ENCODE assay signal across 33 cellular contexts in genomic region chr16:17847234-17847795, GRCh38.
A peak's percentile ranks its signal among the peaks of the same experiment; 100 is the strongest.
DNase-seq lines count a peak whose midpoint lies in the region; ATAC-seq, FAIRE-seq and TF ChIP-seq lines count a peak whose summit lies in the region.
"Had no signal": no experiment of that assay in that cellular context is flagged by ENCODE, and none has a peak within 500 bp of the region (broad histone marks: within the 10 kb centered on the region; RNA-seq: fewer than 3 reads in every experiment).

No MANE protein-coding gene starts in this region.

- H3K27me3 ChIP-seq in H1 (replicated peaks in 1 of 4; ENCODE audit: control insufficient read depth in 3 of 4, extremely low read depth in 1 of 4, insufficient read depth in 3 of 4, low read length in 3 of 4) (no peaks in the 10 kb centered on the region), HepG2 (ENCODE audit: control insufficient read depth in 1 of 2, insufficient read depth in 2 of 2, low read length in 2 of 2) (peaks cover 0 to 18% of the 10 kb centered on the region in 2 experiments; a peak in 1 of 5 replicates), Karpas-422 (ENCODE audit: low read length) (no peaks in the 10 kb centered on the region)
- H3K27me3 ChIP-seq: BE2C; BLaER1; BLaER1 treated with 17β-estradiol and CSF1 and Interleukin-3, amounts not matched to agents 10 nM and 100 nM had no signal

- H4K20me1 ChIP-seq in H1 (replicated peaks in 1 of 2; ENCODE audit: control insufficient read depth in 1 of 2, insufficient read depth in 2 of 2, low read length in 2 of 2): no peaks in the 10 kb centered on the region
- no peaks in the 10 kb centered on the region for H4K20me1 ChIP-seq in HepG2 (ENCODE audit: insufficient read depth, low read length)
- H4K20me1 ChIP-seq in Karpas-422 (ENCODE audit: insufficient read depth, low read depth, low read length): no peaks in the 10 kb centered on the region
- H4K20me1 ChIP-seq: BLaER1; BLaER1 treated with 17β-estradiol and CSF1 and Interleukin-3, amounts not matched to agents 10 nM and 100 nM had no signal

- TF ChIP-seq POLR2A in H1 (IDR thresholded peaks at IDR 0.05; ENCODE audit: control extremely low read depth in 1 of 2, low read depth in 2 of 2, low read length in 2 of 2) (no peak), HepG2 (IDR thresholded peaks at IDR 0.05; ENCODE audit: insufficient read depth in 1 of 2, low read depth in 2 of 2, low read length in 2 of 2) (no peak)

- no peak overlapping the region for H3K56ac ChIP-seq in H1 (replicated peaks; ENCODE audit: insufficient read length, low read depth, low read length)

- POLR2A ChIA-PET in H1 (lab: Charles Lee; ENCODE audit: partially characterized antibody): interaction anchor here (0.9 kb wide), 1 partner anchor 10 kb away, joined by 7 read pairs; no protein-coding TSS in a partner anchor
- POLR2A ChIA-PET in HepG2 (lab: Yijun Ruan, JAX): no interaction called here

- H3K36me3 ChIP-seq in H1 (ENCODE audit: control insufficient read depth in 2 of 4, insufficient read depth in 4 of 4, low read length in 3 of 4) (no peaks in the 10 kb centered on the region), HepG2 (replicated peaks in 1 of 2; ENCODE audit: control insufficient read depth in 1 of 2, insufficient read depth in 2 of 2, low read length in 2 of 2) (no peaks in the 10 kb centered on the region), Karpas-422 (ENCODE audit: insufficient read depth, low read length) (no peaks in the 10 kb centered on the region)
- H3K36me3 ChIP-seq: BE2C; BLaER1; BLaER1 treated with 17β-estradiol and CSF1 and Interleukin-3, amounts not matched to agents 10 nM and 100 nM had no signal

- no peak overlapping the region for H2BK15ac ChIP-seq in H1 (ENCODE audit: low read length)

- no peak for TF ChIP-seq EP300 in H1 (IDR thresholded peaks at IDR 0.05; ENCODE audit: borderline replicate concordance in 1 of 2, low read depth in 2 of 2, low read length in 2 of 2)
- TF ChIP-seq EP300 in HepG2 (IDR thresholded peaks at IDR 0.05; ENCODE audit: low read depth in 2 of 2, low read length in 2 of 2): no peak
- TF ChIP-seq EP300 in HepG2 (CRISPR knock-in tag; IDR thresholded peaks at IDR 0.05; ENCODE audit: borderline replicate concordance): no peak

- CTCF ChIA-PET in H1 (lab: Charles Lee; ENCODE audit: partially characterized antibody): interaction anchor here (0.6 to 1.1 kb wide), 3 partner anchors 13 to 268 kb away, joined by 3 to 4 read pairs (median 3); no protein-coding TSS in a partner anchor
- CTCF ChIA-PET in HepG2 (lab: Yijun Ruan, JAX; ENCODE audit: low intra/inter-chr PET ratio, low total read pairs): no interaction called here

- no peak overlapping the region for H3K4me3 ChIP-seq in H1 (ENCODE audit: extremely low read depth in 1 of 4, insufficient read depth in 2 of 4, low read depth in 3 of 4, low read length in 4 of 4)
- H3K4me3 ChIP-seq in HepG2 (replicated peaks in 1 of 3; ENCODE audit: insufficient read depth in 1 of 3, low read depth in 2 of 3, low read length in 3 of 3): no peak overlapping the region
- no peak overlapping the region for H3K4me3 ChIP-seq in Karpas-422 (ENCODE audit: low read length)
- H3K4me3 ChIP-seq: A549; BLaER1; BLaER1 treated with 17β-estradiol and CSF1 and Interleukin-3, amounts not matched to agents 10 nM and 100 nM had no signal

- intact Hi-C loops in HepG2 (cut with micrococcal nuclease; ENCODE audit: unreplicated experiment): no loop called here

- no peak overlapping the region for H3K23ac ChIP-seq in H1 (ENCODE audit: insufficient read length)

- in situ Hi-C loops in HepG2 (cut with HindIII; ENCODE audit: extremely low pct_ligation_motif_present, low pct_unique_long_range_greater_than_20kb): no loop called here

- no peak overlapping the region for H2BK12ac ChIP-seq in H1 (ENCODE audit: low read depth, low read length)

- H2AFZ ChIP-seq in H1 (ENCODE audit: low read length): no peak overlapping the region
- H2AFZ ChIP-seq in HepG2 (ENCODE audit: low read length): no peak overlapping the region
- H2AFZ ChIP-seq in Karpas-422 (ENCODE audit: low read length): no peak overlapping the region

- no peak overlapping the region for H4K91ac ChIP-seq in H1 (replicated peaks; ENCODE audit: insufficient read length, low read length)

- no peak overlapping the region for H4K5ac ChIP-seq in H1 (ENCODE audit: insufficient read length, low read depth, low read length)

- ATAC-seq in left lobe of liver: peak; percentile 53
- peak; percentile 73 for ATAC-seq in HepG2
- no peak for ATAC-seq in HG03175 (IDR thresholded peaks at IDR 0.05; ENCODE audit: unreplicated experiment)
- ATAC-seq: A549; CD8-positive, alpha-beta T cell had no signal

- DNase-seq in H1 (ENCODE audit: low read depth in 1 of 2, low spot score in 2 of 2) (no peak), left lobe of liver (ENCODE audit: low spot score) (no peak), HepG2 (ENCODE audit: low spot score) (no peak), iPS-NIHi11 (ENCODE audit: low spot score) (no peak), Karpas-422 (no peak)
- DNase-seq: 8988T; ACHN; AML-193; BE2C; C1 segment of cervical spinal cord; Caco-2; Calu3; CD4-positive, alpha-beta memory T cell; CD4-positive, alpha-beta T cell; CD4-positive, CD25-positive, alpha-beta regulatory T cell; CD8-positive, alpha-beta memory T cell; CD8-positive, alpha-beta T cell; COR-L47; DMS 273 treated with DMSO at 0.1 percent for 48 hours; DMS153; DMS53; DMS79; DMS79 treated with DMSO at 0.1 percent for 48 hours; DND-41; EL had no signal

- H2BK5ac ChIP-seq in H1 (ENCODE audit: low read depth, low read length): no peak overlapping the region

- WGBS in H1 (ENCODE audit: extremely low coverage in 1 of 2, insufficient coverage in 1 of 2, insufficient read length in 1 of 2, insufficient replicate concordance in 2 of 2, low coverage in 1 of 2, low lambda C conversion rate in 2 of 2, missing lambda C conversion rate in 1 of 2), 2 experiments: 94% methylated on average over 6 of the region's 6 CpGs; no CpG with 5 or more reads in 1 of the 2 experiments
- WGBS in HepG2 (ENCODE audit: low lambda C conversion rate): 8% methylated on average over 6 of the region's 6 CpGs

- FAIRE-seq in H1 (lab: Jason Lieb, UNC): no peak
- no peak for FAIRE-seq in HepG2 (lab: Jason Lieb, UNC)
- FAIRE-seq: A204.1, A549, D721Med had no signal

- H2BK120ac ChIP-seq in H1 (replicated peaks; ENCODE audit: low read depth, low read length): no peak overlapping the region

- no peaks in the 10 kb centered on the region for H3K9me3 ChIP-seq in H1 (ENCODE audit: insufficient read depth in 2 of 2, low read depth in 1 of 2, low read length in 1 of 2)
- H3K9me3 ChIP-seq in HepG2 (ENCODE audit: low read length): no peaks in the 10 kb centered on the region
- H3K9me3 ChIP-seq in Karpas-422 (ENCODE audit: low read length): no peaks in the 10 kb centered on the region
- H3K9me3 ChIP-seq: A549; BE2C; BLaER1; BLaER1 treated with 17β-estradiol and CSF1 and Interleukin-3, amounts not matched to agents 10 nM and 100 nM; Caco-2 had no signal

- BruUV-seq in HepG2 (replicated peaks; lab: Mats Ljungman, UMichigan): no TSS peak

- no peak overlapping the region for H3K4ac ChIP-seq in H1 (replicated peaks; ENCODE audit: insufficient read length, low read depth, low read length)

- no peaks in the 10 kb centered on the region for H3K79me1 ChIP-seq in H1 (ENCODE audit: low read depth, low read length)

- H3K27ac ChIP-seq in H1 (ENCODE audit: low read depth, low read length) (no peak overlapping the region), HepG2 (ENCODE audit: extremely low read length, insufficient read depth, low read length) (no peak overlapping the region), Karpas-422 (ENCODE audit: low read length) (no peak overlapping the region)
- H3K27ac ChIP-seq: 22Rv1; A549; BLaER1; BLaER1 treated with 17β-estradiol and CSF1 and Interleukin-3, amounts not matched to agents 10 nM and 100 nM; C4-2B had no signal

- H3K4me2 ChIP-seq in H1 (ENCODE audit: insufficient read depth in 1 of 2, low read depth in 2 of 2, low read length in 2 of 2): no peak overlapping the region
- H3K4me2 ChIP-seq in HepG2 (ENCODE audit: low read depth, low read length): no peak overlapping the region
- no peak overlapping the region for H3K4me2 ChIP-seq in Karpas-422 (ENCODE audit: low read depth, low read length, poor library complexity, severe bottlenecking)
- H3K4me2 ChIP-seq: A549; BLaER1; BLaER1 treated with 17β-estradiol and CSF1 and Interleukin-3, amounts not matched to agents 10 nM and 100 nM had no signal

- H3K4me1 ChIP-seq in H1 (replicated peaks in 1 of 4; ENCODE audit: control insufficient read depth in 3 of 4, insufficient read depth in 4 of 4, low read length in 3 of 4) (no peaks in the 10 kb centered on the region), HepG2 (ENCODE audit: insufficient read depth, low read length) (no peaks in the 10 kb centered on the region), Karpas-422 (ENCODE audit: low read length) (no peaks in the 10 kb centered on the region)
- H3K4me1 ChIP-seq: A549; BE2C; BLaER1; BLaER1 treated with 17β-estradiol and CSF1 and Interleukin-3, amounts not matched to agents 10 nM and 100 nM; Caco-2 had no signal

- 0 out of 2 replicates have a peak overlapping the region, but pooled peaks have one; percentile 24 for H2AK5ac ChIP-seq in H1 (ENCODE audit: low read depth, low read length)

- no peak for TF ChIP-seq CTCF in H1 (IDR thresholded peaks at IDR 0.05; ENCODE audit: control extremely low read depth in 1 of 3, insufficient read depth in 1 of 3, low read depth in 1 of 3, low read length in 3 of 3)
- no peak for TF ChIP-seq CTCF in HepG2 (CRISPR knock-in tag; IDR thresholded peaks at IDR 0.05)

- no peak for TF ChIP-seq RAD21 in H1 (IDR thresholded peaks at IDR 0.05 in 1 of 2, conservative IDR thresholded peaks at IDR 0.05 in 1 of 2; ENCODE audit: low read depth in 2 of 2, low read length in 2 of 2)
- TF ChIP-seq RAD21 in HepG2 (CRISPR knock-in tag; IDR thresholded peaks at IDR 0.05): no peak

- H3K79me2 ChIP-seq in H1 (ENCODE audit: control insufficient read depth in 1 of 2, insufficient read depth in 2 of 2, low read length in 2 of 2) (no peaks in the 10 kb centered on the region), HepG2 (ENCODE audit: insufficient read depth, low read length) (no peaks in the 10 kb centered on the region), Karpas-422 (ENCODE audit: low read length) (no peaks in the 10 kb centered on the region)

- H3K9ac ChIP-seq in H1 (replicated peaks in 1 of 4; ENCODE audit: extremely low read depth in 1 of 4, low read depth in 3 of 4, low read length in 3 of 4) (no peak overlapping the region), HepG2 (ENCODE audit: insufficient read depth, low read depth, low read length) (no peak overlapping the region), Karpas-422 (ENCODE audit: low read length) (no peak overlapping the region)
- H3K9ac ChIP-seq: BLaER1; BLaER1 treated with 17β-estradiol and CSF1 and Interleukin-3, amounts not matched to agents 10 nM and 100 nM had no signal

- H4K8ac ChIP-seq in H1 (ENCODE audit: extremely low read depth, insufficient read depth, low read length): no peak overlapping the region

- H3K14ac ChIP-seq in H1 (ENCODE audit: insufficient read length): no peak overlapping the region

- H3K18ac ChIP-seq in H1 (ENCODE audit: extremely low read depth, low read length): no peak overlapping the region

- H2BK20ac ChIP-seq in H1 (ENCODE audit: low read length): no peak overlapping the region

- no peaks in the 10 kb centered on the region for H3K23me2 ChIP-seq in H1 (ENCODE audit: low read depth, low read length)

- no peaks in the 10 kb centered on the region for H3K9me2 ChIP-seq in Karpas-422 (replicated peaks; ENCODE audit: insufficient read depth, low read length)
